Comparison of ENCODE assay signal across 11 cellular contexts in genomic region chr6:148521158-148521557, GRCh38.
DNase-seq lines count a peak whose midpoint lies in the region; TF ChIP-seq lines count a peak whose summit lies in the region.
"Had no signal": no experiment of that assay in that cellular context is flagged by ENCODE, and none has a peak within 500 bp of the region (broad histone marks: within the 10 kb centered on the region; RNA-seq: fewer than 3 reads in every experiment).

No MANE protein-coding gene starts in this region.

- H3K9me3 ChIP-seq in mammary epithelial cell (replicated peaks; ENCODE audit: insufficient read depth, low read length) = no peaks in the 10 kb centered on the region
- no peaks in the 10 kb centered on the region for H3K9me3 ChIP-seq in uterus

- no peak overlapping the region for H3K4me3 Mint-ChIP-seq in MCF 10A (ENCODE audit: unreplicated experiment)
- no peak overlapping the region for H3K4me3 Mint-ChIP-seq in nephron progenitor cell

- BruUV-seq in MCF 10A (replicated peaks; lab: Mats Ljungman, UMichigan) (TSS peak; percentile 79), mammary epithelial cell (replicated peaks; lab: Mats Ljungman, UMichigan) (no TSS peak)

- H3K4me1 ChIP-seq in mammary epithelial cell (ENCODE audit: insufficient read depth, low read length) = peaks cover 2% of the 10 kb centered on the region
- no peaks in the 10 kb centered on the region for H3K4me1 ChIP-seq in uterus

- H3K27me3 Mint-ChIP-seq in MCF 10A (ENCODE audit: insufficient read depth, unreplicated experiment) (no peaks in the 10 kb centered on the region), nephron progenitor cell (ENCODE audit: low read depth, poor library complexity) (no peaks in the 10 kb centered on the region)

- 8% methylated on average over 5 of the region's 5 CpGs for WGBS in mammary epithelial cell (ENCODE audit: low coverage, missing lambda C conversion rate)

- TF ChIP-seq CTCF in MCF 10A (IDR thresholded peaks at IDR 0.05; ENCODE audit: unreplicated experiment) (no peak), mammary epithelial cell (conservative IDR thresholded peaks at IDR 0.05 in 1 of 2, IDR thresholded peaks at IDR 0.05 in 1 of 2; ENCODE audit: extremely low read depth in 1 of 2, insufficient read depth in 1 of 2, low read depth in 1 of 2, low read length in 2 of 2) (no peak), coronary artery (IDR thresholded peaks at IDR 0.05) (no peak), nephron progenitor cell (IDR thresholded peaks at IDR 0.05) (no peak), uterus (IDR thresholded peaks at IDR 0.05) (no peak), GM10248 (IDR thresholded peaks at IDR 0.05; ENCODE audit: control extremely low read depth, extremely low read depth, low read depth, missing control alignments) (no peak)

- no peaks in the 10 kb centered on the region for H3K27me3 ChIP-seq in mammary epithelial cell (ENCODE audit: insufficient read depth, low read length)
- no peaks in the 10 kb centered on the region for H3K27me3 ChIP-seq in uterus

- TF ChIP-seq POLR2A in uterus (IDR thresholded peaks at IDR 0.05) = no peak

- no peak overlapping the region for H2AFZ ChIP-seq in mammary epithelial cell (ENCODE audit: low read depth, low read length)

- H3K4me2 ChIP-seq in mammary epithelial cell (ENCODE audit: insufficient read depth, low read depth, low read length) = no peak overlapping the region

- H3K36me3 Mint-ChIP-seq in MCF 10A (ENCODE audit: insufficient read depth, unreplicated experiment) (peaks cover 57% of the 10 kb centered on the region), nephron progenitor cell (ENCODE audit: low read depth) (peaks cover 85% of the 10 kb centered on the region)

- H3K36me3 ChIP-seq in mammary epithelial cell (ENCODE audit: insufficient read depth, low read length) = no peaks in the 10 kb centered on the region
- H3K36me3 ChIP-seq in uterus = no peaks in the 10 kb centered on the region

- H3K4me1 Mint-ChIP-seq in MCF 10A (ENCODE audit: insufficient read depth, unreplicated experiment) (peaks cover 13% of the 10 kb centered on the region), nephron progenitor cell (peaks cover 41% of the 10 kb centered on the region)

- DNase-seq in MCF 10A (ENCODE audit: unreplicated experiment) (no peak), mammary epithelial cell (no peak), coronary artery (ENCODE audit: low spot score) (no peak), nephron progenitor cell (no peak), uterus (no peak), GM10248 (ENCODE audit: extremely low spot score) (no peak), NCI-H748 (lab: John Stamatoyannopoulos, UW; ENCODE audit: unreplicated experiment) (no peak)
- DNase-seq in stimulated activated naive CD4-positive, alpha-beta T cell (lab: John Stamatoyannopoulos, UW) = no peak
- DNase-seq: DMS79 treated with DMSO at 0.1 percent for 48 hours, NCI-H1417 treated with DMSO at 0.1 percent for 48 hours, retina had no signal

- CTCF ChIA-PET in MCF 10A (lab: Yijun Ruan, JAX) = no interaction called here
- CTCF ChIA-PET in mammary epithelial cell (lab: Charles Lee; ENCODE audit: low non-redundant PET) = no interaction called here
- CTCF ChIA-PET in GM10248 (lab: Yijun Ruan, JAX) = interaction anchor here (0.9 kb wide), 1 partner anchor 9 kb away, joined by 3 read pairs; no protein-coding TSS in a partner anchor

- in situ Hi-C loops in mammary epithelial cell (cut with MboI; ENCODE audit: low sequenced_read_pairs in 2 of 2) = no loop called here

- H3K4me3 ChIP-seq in mammary epithelial cell (replicated peaks in 1 of 3; ENCODE audit: insufficient read depth in 1 of 3, low read depth in 2 of 3, low read length in 3 of 3) (no peak overlapping the region), coronary artery (peak overlapping the region; percentile 17), uterus (no peak overlapping the region)

- no peak overlapping the region for H3K9ac ChIP-seq in mammary epithelial cell (ENCODE audit: insufficient read depth, low read length)

- H4K20me1 ChIP-seq in mammary epithelial cell (ENCODE audit: insufficient read depth, low read length) = no peaks in the 10 kb centered on the region

- POLR2A ChIA-PET in MCF 10A (lab: Yijun Ruan, JAX) = no interaction called here
- POLR2A ChIA-PET in GM10248 (lab: Yijun Ruan, JAX) = interaction anchor here (0.6 kb wide), 1 partner anchor 1318 kb away, joined by 3 read pairs; no protein-coding TSS in a partner anchor

- no peaks in the 10 kb centered on the region for H3K79me2 ChIP-seq in mammary epithelial cell (ENCODE audit: insufficient read depth, low read length)

- H3K27ac Mint-ChIP-seq in MCF 10A (ENCODE audit: low read depth, unreplicated experiment) (peak overlapping the region; percentile 93), nephron progenitor cell (peak overlapping the region; percentile 89)

- H3K9me3 Mint-ChIP-seq in MCF 10A (ENCODE audit: unreplicated experiment) (no peaks in the 10 kb centered on the region), nephron progenitor cell (peaks cover 10% of the 10 kb centered on the region)

- dilution Hi-C loops in mammary epithelial cell (cut with HindIII; ENCODE audit: low sequenced_read_pairs) = no loop called here

- H3K27ac ChIP-seq in mammary epithelial cell (ENCODE audit: insufficient read depth, low read depth, low read length) (no peak overlapping the region), coronary artery (peak overlapping the region; percentile 25 to 83), uterus (peak overlapping the region; percentile 56 to 66)

- intact Hi-C loops in MCF 10A (cut with micrococcal nuclease) = no loop called here
- intact Hi-C loops in mammary epithelial cell (cut with micrococcal nuclease) = no loop called here
- intact Hi-C loops in uterus (cut with DNase I; ENCODE audit: low total_unique reads) = no loop called here
